ENCODE assay signal across 38 cellular contexts in genomic region chr3:104503022-104503421, GRCh38.
"Had no signal": no experiment of that assay in that cellular context is flagged by ENCODE, and none has a peak within 500 bp of the region (broad histone marks: within the 10 kb centered on the region; RNA-seq: fewer than 3 reads in every experiment).

No MANE protein-coding gene starts in this region.

- FAIRE-seq: astrocyte, TTC549 had no signal

- H3K27me3 Mint-ChIP-seq: activated B cell treated with CpG ODN at 0.5 μM for 24 hours; activated CD4-positive, alpha-beta memory T cell treated with anti-CD3 and anti-CD28 coated beads for 36 hours; activated CD4-positive, alpha-beta T cell treated with anti-CD3 and anti-CD28 coated beads, Interleukin-2, amount 10 ng/mL, durations not matched to agents 24 days and 14 days; activated CD8-positive, alpha-beta T cell treated with anti-CD3 and anti-CD28 coated beads for 36 hours; activated naive CD4-positive, alpha-beta T cell treated with anti-CD3 and anti-CD28 coated beads, Interleukin-2, amount 10 ng/mL, durations not matched to agents 7 days and 5 days; activated naive CD4-positive, alpha-beta T cell treated with anti-CD3 and anti-CD28 coated beads, Interleukin-2, amount 50 U/mL, for 24 hours; activated naive CD8-positive, alpha-beta T cell; activated naive CD8-positive, alpha-beta T cell treated with anti-CD3 and anti-CD28 coated beads, Interleukin-2, amount 10 ng/mL, durations not matched to agents 7 days and 5 days; activated naive CD8-positive, alpha-beta T cell treated with anti-CD3 and anti-CD28 coated beads, Interleukin-2, amount 50 U/mL, for 24 hours; activated T-helper 17 cell treated with anti-CD3 and anti-CD28 coated beads, Interleukin-2, amount 50 U/mL, for 72 hours had no signal

- H3K4me3 ChIP-seq: body of pancreas, breast epithelium had no signal

- H3K36me3 Mint-ChIP-seq: activated CD4-positive, alpha-beta memory T cell treated with anti-CD3 and anti-CD28 coated beads for 36 hours; activated naive CD4-positive, alpha-beta T cell treated with anti-CD3 and anti-CD28 coated beads, Interleukin-2, amount 10 ng/mL, durations not matched to agents 7 days and 5 days; activated naive CD4-positive, alpha-beta T cell treated with anti-CD3 and anti-CD28 coated beads, Interleukin-2, amount 50 U/mL, for 24 hours; activated naive CD8-positive, alpha-beta T cell; activated naive CD8-positive, alpha-beta T cell treated with anti-CD3 and anti-CD28 coated beads, Interleukin-2, amount 10 ng/mL, durations not matched to agents 7 days and 5 days had no signal

- H3K27ac ChIP-seq: body of pancreas, brain microvascular endothelial cell, breast epithelium, VCaP had no signal

- H3K36me3 ChIP-seq: brain microvascular endothelial cell, breast epithelium had no signal

- H3K27me3 ChIP-seq: body of pancreas, brain microvascular endothelial cell, breast epithelium had no signal

- H3K9me3 Mint-ChIP-seq: activated CD4-positive, alpha-beta memory T cell treated with anti-CD3 and anti-CD28 coated beads for 36 hours; activated CD4-positive, alpha-beta T cell treated with anti-CD3 and anti-CD28 coated beads, Interleukin-2, amount 10 ng/mL, durations not matched to agents 24 days and 14 days; activated CD8-positive, alpha-beta T cell treated with anti-CD3 and anti-CD28 coated beads for 36 hours; activated naive CD4-positive, alpha-beta T cell treated with anti-CD3 and anti-CD28 coated beads, Interleukin-2, amount 10 ng/mL, durations not matched to agents 7 days and 5 days; activated naive CD4-positive, alpha-beta T cell treated with anti-CD3 and anti-CD28 coated beads, Interleukin-2, amount 50 U/mL, for 24 hours; activated naive CD8-positive, alpha-beta T cell treated with anti-CD3 and anti-CD28 coated beads, Interleukin-2, amount 10 ng/mL, durations not matched to agents 7 days and 5 days; activated naive CD8-positive, alpha-beta T cell treated with anti-CD3 and anti-CD28 coated beads, Interleukin-2, amount 50 U/mL, for 24 hours; activated T-cell treated with anti-CD3 and anti-CD28 coated beads, Interleukin-2, amount 50 U/mL, for 4 hours; activated T-cell treated with anti-CD3 and anti-CD28 coated beads, Interleukin-2, amount 50 U/mL, for 72 hours; activated T-helper 17 cell treated with anti-CD3 and anti-CD28 coated beads, Interleukin-2, amount 50 U/mL, for 72 hours; T-helper 1 cell treated with Interleukin-12 subunit alpha and Interleukin-12 subunit beta and Interleukin-4 antibody, amounts not matched to agents 30 μg/mL and 1 μg/mL, for 36 hours; T-helper 2 cell treated with Interferon-gamma antibody and Interleukin-4, amounts not matched to agents 5 μg/mL and 100 μg/mL, for 36 hours had no signal

- H3K27ac Mint-ChIP-seq: activated B cell treated with CpG ODN at 0.5 μM for 24 hours; activated CD4-positive, alpha-beta memory T cell treated with anti-CD3 and anti-CD28 coated beads for 36 hours; activated CD4-positive, alpha-beta T cell treated with anti-CD3 and anti-CD28 coated beads, Interleukin-2, amount 10 ng/mL, durations not matched to agents 24 days and 14 days; activated CD8-positive, alpha-beta T cell treated with anti-CD3 and anti-CD28 coated beads for 36 hours; activated naive CD4-positive, alpha-beta T cell treated with anti-CD3 and anti-CD28 coated beads, Interleukin-2, amount 10 ng/mL, durations not matched to agents 7 days and 5 days; activated naive CD4-positive, alpha-beta T cell treated with anti-CD3 and anti-CD28 coated beads, Interleukin-2, amount 50 U/mL, for 24 hours; activated naive CD8-positive, alpha-beta T cell; activated naive CD8-positive, alpha-beta T cell treated with anti-CD3 and anti-CD28 coated beads, Interleukin-2, amount 10 ng/mL, durations not matched to agents 7 days and 5 days; activated naive CD8-positive, alpha-beta T cell treated with anti-CD3 and anti-CD28 coated beads, Interleukin-2, amount 50 U/mL, for 24 hours; activated T-cell treated with anti-CD3 and anti-CD28 coated beads, Interleukin-2, amount 50 U/mL, for 72 hours; activated T-helper 1 cell treated with anti-CD3 and anti-CD28 coated beads, Interleukin-12 subunit alpha, Interleukin-12 subunit beta, Interleukin-2, Interleukin-4 antibody, amounts not matched to agents 30 ng/mL and 10 ng/mL and 1 ng/mL, durations not matched to agents 14 hours and 24 hours and 36 hours; activated T-helper 17 cell treated with anti-CD3 and anti-CD28 coated beads, Interleukin-2, amount 50 U/mL, for 72 hours; T-helper 1 cell treated with Interleukin-12 subunit alpha and Interleukin-12 subunit beta and Interleukin-4 antibody, amounts not matched to agents 30 μg/mL and 1 μg/mL, for 36 hours; T-helper 2 cell treated with Interferon-gamma antibody and Interleukin-4, amounts not matched to agents 5 μg/mL and 100 μg/mL, for 36 hours had no signal

- H3K9me3 ChIP-seq: body of pancreas, breast epithelium had no signal

- H3K4me1 ChIP-seq: body of pancreas, breast epithelium had no signal

- DNase-seq: activated B cell treated with CpG ODN at 0.5 μM for 24 hours; activated CD4-positive, alpha-beta memory T cell treated with anti-CD3 and anti-CD28 coated beads for 36 hours; activated CD4-positive, alpha-beta T cell treated with anti-CD3 and anti-CD28 coated beads for 4 hours; activated CD4-positive, alpha-beta T cell treated with anti-CD3 and anti-CD28 coated beads, Interleukin-2, amount 10 ng/mL, durations not matched to agents 24 days and 14 days; activated CD4-positive, alpha-beta T cell treated with anti-CD3 and anti-CD28 coated beads, Interleukin-2, amount 50 U/mL, for 1 hour; activated CD4-positive, alpha-beta T cell treated with anti-CD3 and anti-CD28 coated beads, Interleukin-2, amount 50 U/mL, for 4 hours; activated CD4-positive, CD25-positive, alpha-beta regulatory T cell treated with anti-CD3 and anti-CD28 coated beads, Interleukin-2, amount 50 U/mL, for 72 hours; activated CD8-positive, alpha-beta memory T cell treated with anti-CD3 and anti-CD28 coated beads, Interleukin-2, amount 50 U/mL, for 4 hours; activated CD8-positive, alpha-beta T cell treated with anti-CD3 and anti-CD28 coated beads for 36 hours; activated effector memory CD4-positive, alpha-beta T cell treated with anti-CD3 and anti-CD28 coated beads, Interleukin-2, amount 50 U/mL, for 16 hours; activated gamma-delta T cell treated with Interleukin-2 at 50 U/mL for 16 hours; activated naive CD4-positive, alpha-beta T cell; activated naive CD4-positive, alpha-beta T cell treated with anti-CD3 and anti-CD28 coated beads, Interleukin-2, amount 10 ng/mL, durations not matched to agents 7 days and 5 days; activated naive CD8-positive, alpha-beta T cell treated with anti-CD3 and anti-CD28 coated beads, Interleukin-2, amount 10 ng/mL, durations not matched to agents 7 days and 5 days; activated naive CD8-positive, alpha-beta T cell treated with anti-CD3 and anti-CD28 coated beads, Interleukin-2, amount 50 U/mL, for 24 hours; activated T-cell treated with anti-CD3 and anti-CD28 coated beads for 4 hours; activated T-cell treated with anti-CD3 and anti-CD28 coated beads, Interleukin-2, amount 50 U/mL, for 1 hour; activated T-cell treated with anti-CD3 and anti-CD28 coated beads, Interleukin-2, amount 50 U/mL, for 4 hours; activated T-cell treated with anti-CD3 and anti-CD28 coated beads, Interleukin-2, amount 50 U/mL, for 72 hours; amygdala; anterior cingulate cortex; body of pancreas; brain microvascular endothelial cell; central memory CD4-positive, alpha-beta T cell; SW 1271; T-helper 1 cell; T-helper 2 cell; T-helper 9 cell had no signal

- H3K4me3 Mint-ChIP-seq: activated B cell treated with CpG ODN at 0.5 μM for 24 hours; activated CD4-positive, alpha-beta memory T cell treated with anti-CD3 and anti-CD28 coated beads for 36 hours; activated CD4-positive, alpha-beta T cell treated with anti-CD3 and anti-CD28 coated beads, Interleukin-2, amount 10 ng/mL, durations not matched to agents 24 days and 14 days; activated CD8-positive, alpha-beta T cell treated with anti-CD3 and anti-CD28 coated beads for 36 hours; activated naive CD4-positive, alpha-beta T cell treated with anti-CD3 and anti-CD28 coated beads, Interleukin-2, amount 10 ng/mL, durations not matched to agents 7 days and 5 days; activated naive CD4-positive, alpha-beta T cell treated with anti-CD3 and anti-CD28 coated beads, Interleukin-2, amount 50 U/mL, for 24 hours; activated naive CD8-positive, alpha-beta T cell; activated naive CD8-positive, alpha-beta T cell treated with anti-CD3 and anti-CD28 coated beads, Interleukin-2, amount 10 ng/mL, durations not matched to agents 7 days and 5 days; activated naive CD8-positive, alpha-beta T cell treated with anti-CD3 and anti-CD28 coated beads, Interleukin-2, amount 50 U/mL, for 24 hours; activated T-cell treated with anti-CD3 and anti-CD28 coated beads, Interleukin-2, amount 50 U/mL, for 4 hours; activated T-cell treated with anti-CD3 and anti-CD28 coated beads, Interleukin-2, amount 50 U/mL, for 72 hours; activated T-helper 1 cell treated with anti-CD3 and anti-CD28 coated beads, Interleukin-12 subunit alpha, Interleukin-12 subunit beta, Interleukin-2, Interleukin-4 antibody, amounts not matched to agents 30 ng/mL and 10 ng/mL and 1 ng/mL, durations not matched to agents 14 hours and 24 hours and 36 hours; activated T-helper 17 cell treated with anti-CD3 and anti-CD28 coated beads, Interleukin-2, amount 50 U/mL, for 72 hours; T-helper 1 cell treated with Interleukin-12 subunit alpha and Interleukin-12 subunit beta and Interleukin-4 antibody, amounts not matched to agents 30 μg/mL and 1 μg/mL, for 36 hours; T-helper 2 cell treated with Interferon-gamma antibody and Interleukin-4, amounts not matched to agents 5 μg/mL and 100 μg/mL, for 36 hours had no signal

- H3K4me1 Mint-ChIP-seq: activated CD4-positive, alpha-beta T cell treated with anti-CD3 and anti-CD28 coated beads, Interleukin-2, amount 10 ng/mL, durations not matched to agents 24 days and 14 days; activated naive CD4-positive, alpha-beta T cell treated with anti-CD3 and anti-CD28 coated beads, Interleukin-2, amount 10 ng/mL, durations not matched to agents 7 days and 5 days; activated naive CD4-positive, alpha-beta T cell treated with anti-CD3 and anti-CD28 coated beads, Interleukin-2, amount 50 U/mL, for 24 hours; activated naive CD8-positive, alpha-beta T cell treated with anti-CD3 and anti-CD28 coated beads, Interleukin-2, amount 10 ng/mL, durations not matched to agents 7 days and 5 days; activated naive CD8-positive, alpha-beta T cell treated with anti-CD3 and anti-CD28 coated beads, Interleukin-2, amount 50 U/mL, for 24 hours; activated T-helper 17 cell treated with anti-CD3 and anti-CD28 coated beads, Interleukin-2, amount 50 U/mL, for 72 hours had no signal

- ATAC-seq: activated CD8-positive, alpha-beta T cell treated with anti-CD3 and anti-CD28 coated beads for 36 hours; activated naive CD8-positive, alpha-beta T cell treated with anti-CD3 and anti-CD28 coated beads, Interleukin-2, amount 50 U/mL, for 24 hours; activated T-cell treated with anti-CD3 and anti-CD28 coated beads, Interleukin-2, amount 50 U/mL, for 72 hours; activated T-helper 17 cell treated with anti-CD3 and anti-CD28 coated beads, Interleukin-2, amount 50 U/mL, for 72 hours; body of pancreas had no signal
